8 cellular contexts compared by ENCODE assay signal in genomic region chr15:51878446-51879386, GRCh38. TPM values are rescaled to one million over a fixed set of nuclear protein-coding genes. Genes with fewer than 3 reads are reported as not detected.
DNase-seq lines count a peak whose midpoint lies in the region; ATAC-seq and TF ChIP-seq lines count a peak whose summit lies in the region.

No MANE protein-coding gene starts in this region.

- TF ChIP-seq CTCF in chondrocyte (IDR thresholded peaks at IDR 0.05) (no peak), left lung (IDR thresholded peaks at IDR 0.05) (no peak), thyroid gland (IDR thresholded peaks at IDR 0.05) (no peak)

- H3K36me3 Mint-ChIP-seq in chondrocyte (ENCODE audit: low read depth) = no peaks in the 10 kb centered on the region

- H3K4me1 ChIP-seq in left lung = peaks cover 26 to 33% of the 10 kb centered on the region in 2 donors
- peaks cover 17 to 38% of the 10 kb centered on the region in 2 donors for H3K4me1 ChIP-seq in thyroid gland

- H3K9me3 Mint-ChIP-seq in chondrocyte (ENCODE audit: low read depth) = no peaks in the 10 kb centered on the region

- 62 to 69% methylated on average over 1 of the region's 1 CpG for WGBS in thyroid gland, 2 donors

- peaks cover 0 to 4% of the 10 kb centered on the region in 2 donors for H3K36me3 ChIP-seq in left lung
- H3K36me3 ChIP-seq in thyroid gland = no peaks in the 10 kb centered on the region

- H3K27ac ChIP-seq in left lung (peak overlapping the region; percentile 67 to 77), thyroid gland (peak overlapping the region; percentile 10 to 47 (median 31))

- intact Hi-C loops in left lung (cut with DNase I) = no loop called here
- intact Hi-C loops in thyroid gland (cut with DNase I) = no loop called here
- intact Hi-C loops in head of caudate nucleus (cut with DNase I) = no loop called here

- ATAC-seq in left lung = peak; percentile 45
- ATAC-seq in HG03039 (IDR thresholded peaks at IDR 0.05; ENCODE audit: unreplicated experiment) = no peak
- ATAC-seq in GM19395 (IDR thresholded peaks at IDR 0.05; ENCODE audit: unreplicated experiment) = no peak

- DNase-seq in DMS53 (lab: John Stamatoyannopoulos, UW) = peak; percentile 3
- DNase-seq in DMS53 treated with DMSO at 0.1 percent for 48 hours (lab: John Stamatoyannopoulos, UW; ENCODE audit: unreplicated experiment) = no peak
- no peak for DNase-seq in chondrocyte (ENCODE audit: low spot score)
- DNase-seq in left lung = no peak
- DNase-seq in thyroid gland = no peak
- no peak for DNase-seq in head of caudate nucleus

- H3K9me3 ChIP-seq in left lung (no peaks in the 10 kb centered on the region), thyroid gland (no peaks in the 10 kb centered on the region)

- H3K27me3 ChIP-seq in left lung = no peaks in the 10 kb centered on the region
- no peaks in the 10 kb centered on the region for H3K27me3 ChIP-seq in thyroid gland

- H3K4me3 Mint-ChIP-seq in chondrocyte (ENCODE audit: unreplicated experiment) = no peak overlapping the region

- peaks cover 77% of the 10 kb centered on the region for H3K4me1 Mint-ChIP-seq in chondrocyte (ENCODE audit: low read depth)

- no peak for TF ChIP-seq POLR2A in thyroid gland (IDR thresholded peaks at IDR 0.05)

- no peaks in the 10 kb centered on the region for H3K27me3 Mint-ChIP-seq in chondrocyte (ENCODE audit: low read depth)

- H3K4me3 ChIP-seq in left lung = no peak overlapping the region
- no peak overlapping the region for H3K4me3 ChIP-seq in thyroid gland (replicated peaks in 1 of 3)

- H3K27ac Mint-ChIP-seq in chondrocyte (ENCODE audit: unreplicated experiment) = peak overlapping the region; percentile 65

RNA-seq across cellular contexts. Expression of gene TMOD3, which starts 49.3 kb away (rescaled TPM):
- total RNA-seq in chondrocyte (44.3 to 56.9 TPM (median 44.4 TPM) in 3 replicates), left lung (10 to 100 TPM; 86.3 to 90.8 TPM), thyroid gland (10 to 100 TPM; 24.3 to 42.7 (median 30.9) TPM)
